ENCODE assay signal across 10 cellular contexts in genomic region chr4:19739101-19739651, GRCh38.
DNase-seq lines count a peak whose midpoint lies in the region; ATAC-seq and TF ChIP-seq lines count a peak whose summit lies in the region.
"Had no signal": no experiment of that assay in that cellular context is flagged by ENCODE, and none has a peak within 500 bp of the region (broad histone marks: within the 10 kb centered on the region; RNA-seq: fewer than 3 reads in every experiment).

No MANE protein-coding gene starts in this region.

- TF ChIP-seq CTCF in AG10803 (conservative IDR thresholded peaks at IDR 0.05; ENCODE audit: low read length) (no peak), astrocyte of the cerebellum (IDR thresholded peaks at IDR 0.05; ENCODE audit: low read depth, low read length, missing control alignments) (no peak), GM13977 (IDR thresholded peaks at IDR 0.05; ENCODE audit: extremely low read depth, insufficient read depth, missing control alignments) (no peak)

- WGBS in mesenchymal stem cell: 6% methylated on average over 7 of the region's 7 CpGs

- H3K79me1 ChIP-seq in mesenchymal stem cell (replicated peaks; ENCODE audit: low read length, poor library complexity, severe bottlenecking): no peaks in the 10 kb centered on the region

- no peak overlapping the region for H2BK120ac ChIP-seq in mesenchymal stem cell (ENCODE audit: low read depth, low read length)

- no peak overlapping the region for H3K23ac ChIP-seq in mesenchymal stem cell (ENCODE audit: low read length in 2 of 2)

- H3K4me3 ChIP-seq in AG10803 (ENCODE audit: low read length) (no peak overlapping the region), astrocyte of the cerebellum (ENCODE audit: low read depth, low read length) (no peak overlapping the region), mesenchymal stem cell (ENCODE audit: insufficient read depth in 1 of 2, low read depth in 1 of 2, low read length in 2 of 2) (no peak overlapping the region)

- H3K4ac ChIP-seq in mesenchymal stem cell (ENCODE audit: low read depth in 1 of 2, low read length in 2 of 2): peak overlapping the region in 1 of 2 experiments; percentile 29

- DNase-seq in AG10803 (ENCODE audit: low read depth) (peak; percentile 78), LoVo (ENCODE audit: low spot score) (peak; percentile 31), astrocyte of the cerebellum (ENCODE audit: low read depth) (peak; percentile 91), mesenchymal stem cell (peak; percentile 88), GM13977 (ENCODE audit: low spot score) (no peak), T-helper 2 cell (no peak)
- DNase-seq: activated naive CD4-positive, alpha-beta T cell treated with anti-CD3 and anti-CD28 coated beads, Interleukin-2, amount 10 ng/mL, durations not matched to agents 7 days and 5 days; kidney had no signal

- peak overlapping the region; percentile 29 for H4K8ac ChIP-seq in mesenchymal stem cell (ENCODE audit: low read length)

- peak overlapping the region; percentile 1 for H3K9ac ChIP-seq in mesenchymal stem cell (ENCODE audit: low read length)

- H2BK5ac ChIP-seq in mesenchymal stem cell (ENCODE audit: low read depth, low read length, poor library complexity, severe bottlenecking): no peak overlapping the region

- no peaks in the 10 kb centered on the region for H3K27me3 ChIP-seq in mesenchymal stem cell (ENCODE audit: control insufficient read depth in 1 of 2, insufficient read depth in 1 of 2, low read length in 2 of 2)

- peak overlapping the region in 1 of 2 experiments; percentile 87 for H3K18ac ChIP-seq in mesenchymal stem cell (ENCODE audit: low read depth in 1 of 2, low read length in 2 of 2)

- H2BK15ac ChIP-seq in mesenchymal stem cell (ENCODE audit: low read depth, poor library complexity, severe bottlenecking): no peak overlapping the region

- peak overlapping the region; percentile 36 for H3K4me2 ChIP-seq in mesenchymal stem cell (ENCODE audit: low read length, poor library complexity, severe bottlenecking)

- H3K9me3 ChIP-seq in mesenchymal stem cell (ENCODE audit: control insufficient read depth, low read length): no peaks in the 10 kb centered on the region

- in situ Hi-C loops in astrocyte of the cerebellum (cut with HindIII; ENCODE audit: low sequenced_read_pairs) (no loop called here), GM13977 (cut with MboI; ENCODE audit: low pct_unique_long_range_greater_than_20kb, low sequenced_read_pairs, unreplicated experiment) (no loop called here)

- H4K91ac ChIP-seq in mesenchymal stem cell (ENCODE audit: low read length): peak overlapping the region; percentile 9

- H2BK12ac ChIP-seq in mesenchymal stem cell (ENCODE audit: low read length in 2 of 2): peak overlapping the region in 1 of 2 experiments; percentile 70

- peaks cover 2% of the 10 kb centered on the region for H3K4me1 ChIP-seq in mesenchymal stem cell (ENCODE audit: control insufficient read depth, insufficient read depth, low read depth, low read length)

- no peaks in the 10 kb centered on the region for H3K36me3 ChIP-seq in mesenchymal stem cell (ENCODE audit: control insufficient read depth in 1 of 2, insufficient read depth in 2 of 2, low read depth in 1 of 2, low read length in 2 of 2)

- H2AK5ac ChIP-seq in mesenchymal stem cell (ENCODE audit: low read length, severe bottlenecking): no peak overlapping the region

- ATAC-seq in GM18517 (IDR thresholded peaks at IDR 0.05; ENCODE audit: unreplicated experiment) (no peak), GM21723 (IDR thresholded peaks at IDR 0.05; ENCODE audit: unreplicated experiment) (no peak)

- H3K27ac ChIP-seq in mesenchymal stem cell (ENCODE audit: low read length, poor library complexity, severe bottlenecking): peak overlapping the region; percentile 87

- no peak overlapping the region for H3K14ac ChIP-seq in mesenchymal stem cell (ENCODE audit: low read length in 2 of 2)

- no peak overlapping the region for H2AFZ ChIP-seq in mesenchymal stem cell (ENCODE audit: low read depth, low read length)

Comparison
In these comparisons a context has a peak if more than half of its experiments do, and no peak if none do; other contexts are left out.
1. DNase-seq: peak in AG10803 (single experiment), LoVo (single experiment), astrocyte of the cerebellum (single experiment) and mesenchymal stem cell (single experiment); none in GM13977 (single experiment) and T-helper 2 cell (0 of 5).